In genomic region chr19:43555185-43555770, GRCh38 we compare ENCODE assay signal across 8 cellular contexts. TPM values are rescaled to one million over a fixed set of nuclear protein-coding genes. Genes with fewer than 3 reads are reported as not detected.
DNase-seq lines count a peak whose midpoint lies in the region; ATAC-seq and TF ChIP-seq lines count a peak whose summit lies in the region.

No MANE protein-coding gene starts in this region.

- DNase-seq in A172 (ENCODE audit: low spot score) (peak; percentile 65), NCI-H2196 treated with DMSO at 0.1 percent for 48 hours (lab: John Stamatoyannopoulos, UW; ENCODE audit: unreplicated experiment) (peak; percentile 60), left lobe of liver (ENCODE audit: low spot score) (peak; percentile 69)
- peak; percentile 70 for DNase-seq in activated CD4-positive, alpha-beta T cell treated with anti-CD3 and anti-CD28 coated beads for 1 hour
- peak; percentile 79 for DNase-seq in central memory CD4-positive, alpha-beta T cell
- DNase-seq in stimulated activated CD4-positive, alpha-beta T cell treated with anti-CD3 and anti-CD28 coated beads, TNF-alpha, amount 100 ng/mL, for 4 hours (ENCODE audit: low read depth in 3 of 3): peak; percentile 52 to 74 (median 65)

- ATAC-seq in left lobe of liver: peak; percentile 98
- no peak for ATAC-seq in GM21576 (IDR thresholded peaks at IDR 0.05; ENCODE audit: unreplicated experiment)

- H3K4me3 ChIP-seq in GM12875 (ENCODE audit: low read depth, low read length): no peak overlapping the region

- peak; percentile 96 for TF ChIP-seq CTCF in GM12875 (IDR thresholded peaks at IDR 0.05; ENCODE audit: borderline replicate concordance, insufficient read depth, low read depth, low read length)

RNA-seq across cellular contexts. Expression of gene XRCC1, which starts 20.0 kb away (rescaled TPM):
- 53.9 and 57.1 TPM in 2 replicates for total RNA-seq in A172 (2014; rRNA removed; shearing (Covaris generic))
- 8.8 TPM for total RNA-seq in left lobe of liver

RNA-seq across cellular contexts. Expression of gene PINLYP, which starts 20.3 kb away (rescaled TPM):
- 0.38 TPM in 1 of 2 replicates, not detected in the other for total RNA-seq in A172 (2014; rRNA removed; shearing (Covaris generic))
- total RNA-seq in left lobe of liver: 0.88 TPM

RNA-seq across cellular contexts. Expression of gene ZNF575, which starts 22.3 kb away (rescaled TPM):
- 0.62 TPM in 1 of 2 replicates, not detected in the other for total RNA-seq in A172 (2014; rRNA removed; shearing (Covaris generic))
- 1.5 TPM for total RNA-seq in left lobe of liver

RNA-seq across cellular contexts. Expression of gene ETHE1, which starts 28.3 kb away (rescaled TPM):
- total RNA-seq in A172 (2014; rRNA removed; shearing (Covaris generic)): 44.0 and 45.7 TPM in 2 replicates
- total RNA-seq in left lobe of liver: 43.5 TPM

RNA-seq across cellular contexts. Expression of gene IRGQ, which starts 40.7 kb away (rescaled TPM):
- 22.0 and 37.2 TPM in 2 replicates for total RNA-seq in A172 (2014; rRNA removed; shearing (Covaris generic))
- 17.1 TPM for total RNA-seq in left lobe of liver
